2 cellular contexts compared by ENCODE assay signal in genomic region chr1:25178917-25179571, GRCh38.
TF ChIP-seq lines count a peak whose summit lies in the region.

No MANE protein-coding gene starts in this region.

TF ChIP-seq in HEK293T, 16 proteins besides CTCF, POLR2A, EP300 and RAD21 (continued from another document):
- TF ChIP-seq FOXM1 (IDR thresholded peaks at IDR 0.05; ENCODE audit: borderline replicate concordance) (no peak), ZNF384 (IDR thresholded peaks at IDR 0.05) (no peak), LEF1 (IDR thresholded peaks at IDR 0.05; ENCODE audit: borderline replicate concordance) (no peak)

TF ChIP-seq in K562, 482 proteins besides CTCF, POLR2A, EP300 and RAD21 (continued from another document):
- no peak for TF ChIP-seq PREB (CRISPR knock-in tag; IDR thresholded peaks at IDR 0.05)
- no peak for TF ChIP-seq SIX5 (IDR thresholded peaks at IDR 0.05; ENCODE audit: borderline replicate concordance in 1 of 2, insufficient read depth in 1 of 2, low read depth in 1 of 2, low read length in 2 of 2)
- no peak for TF ChIP-seq BMI1 (IDR thresholded peaks at IDR 0.05; ENCODE audit: low read length)
- TF ChIP-seq ATF1 (CRISPR knock-in tag; IDR thresholded peaks at IDR 0.05) = no peak
- 0 out of 2 replicates have a peak, but pooled peaks have one; percentile 20 for TF ChIP-seq ATF1 (tag; IDR thresholded peaks at IDR 0.05)
- no peak for TF ChIP-seq ZNF134 (CRISPR knock-in tag; conservative IDR thresholded peaks at IDR 0.05)
- no peak for TF ChIP-seq LARP7 (IDR thresholded peaks at IDR 0.05)
- TF ChIP-seq TAF15 (IDR thresholded peaks at IDR 0.05; ENCODE audit: low read depth, low read length) = no peak
- TF ChIP-seq, protein P1, sequence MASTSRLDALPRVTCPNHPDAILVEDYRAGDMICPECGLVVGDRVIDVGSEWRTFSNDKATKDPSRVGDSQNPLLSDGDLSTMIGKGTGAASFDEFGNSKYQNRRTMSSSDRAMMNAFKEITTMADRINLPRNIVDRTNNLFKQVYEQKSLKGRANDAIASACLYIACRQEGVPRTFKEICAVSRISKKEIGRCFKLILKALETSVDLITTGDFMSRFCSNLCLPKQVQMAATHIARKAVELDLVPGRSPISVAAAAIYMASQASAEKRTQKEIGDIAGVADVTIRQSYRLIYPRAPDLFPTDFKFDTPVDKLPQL (IDR thresholded peaks at IDR 0.05; ENCODE audit: extremely low read depth, insufficient read length) = no peak
- TF ChIP-seq NFXL1 (CRISPR knock-in tag; IDR thresholded peaks at IDR 0.05) = no peak
- TF ChIP-seq ZNF311 (CRISPR knock-in tag; IDR thresholded peaks at IDR 0.05) = no peak
- no peak for TF ChIP-seq HMGXB4 (CRISPR knock-in tag; IDR thresholded peaks at IDR 0.05)
- no peak for TF ChIP-seq ZBTB8A (IDR thresholded peaks at IDR 0.05; ENCODE audit: partially characterized antibody)
- TF ChIP-seq, protein P2, sequence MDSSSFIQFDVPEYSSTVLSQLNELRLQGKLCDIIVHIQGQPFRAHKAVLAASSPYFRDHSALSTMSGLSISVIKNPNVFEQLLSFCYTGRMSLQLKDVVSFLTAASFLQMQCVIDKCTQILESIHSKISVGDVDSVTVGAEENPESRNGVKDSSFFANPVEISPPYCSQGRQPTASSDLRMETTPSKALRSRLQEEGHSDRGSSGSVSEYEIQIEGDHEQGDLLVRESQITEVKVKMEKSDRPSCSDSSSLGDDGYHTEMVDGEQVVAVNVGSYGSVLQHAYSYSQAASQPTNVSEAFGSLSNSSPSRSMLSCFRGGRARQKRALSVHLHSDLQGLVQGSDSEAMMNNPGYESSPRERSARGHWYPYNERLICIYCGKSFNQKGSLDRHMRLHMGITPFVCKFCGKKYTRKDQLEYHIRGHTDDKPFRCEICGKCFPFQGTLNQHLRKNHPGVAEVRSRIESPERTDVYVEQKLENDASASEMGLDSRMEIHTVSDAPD (CRISPR knock-in tag; IDR thresholded peaks at IDR 0.05) = no peak
- no peak for TF ChIP-seq ZNF583 (CRISPR knock-in tag; IDR thresholded peaks at IDR 0.05)
- no peak for TF ChIP-seq ZNF445 (CRISPR knock-in tag; IDR thresholded peaks at IDR 0.05; ENCODE audit: low read depth)
- TF ChIP-seq ZFX (CRISPR knock-in tag; IDR thresholded peaks at IDR 0.05) = no peak
